Comparison of ENCODE assay signal across 1 cellular context in genomic region chr13:113930711-113931637, GRCh38.
TF ChIP-seq lines count a peak whose summit lies in the region.

No MANE protein-coding gene starts in this region.

TF ChIP-seq in SK-N-SH treated with all-trans-retinoic acid at 6 μM for 48 hours, 23 proteins besides CTCF, POLR2A, EP300 and RAD21 (continued from another document):
- TF ChIP-seq TSHZ2 (CRISPR knock-in tag; IDR thresholded peaks at IDR 0.05): no peak
- no peak for TF ChIP-seq TOX (CRISPR knock-in tag; IDR thresholded peaks at IDR 0.05; ENCODE audit: borderline replicate concordance)
- TF ChIP-seq SNAI2 (CRISPR knock-in tag; IDR thresholded peaks at IDR 0.05): no peak
- no peak for TF ChIP-seq ZFP3 (CRISPR knock-in tag; IDR thresholded peaks at IDR 0.05)
TF ChIP-seq in SK-N-SH treated with all-trans-retinoic acid at 6 μM for 48 hours: peak in this region for 0.
